Comparison of ENCODE assay signal across 8 cellular contexts in the genomic region with DNA sequence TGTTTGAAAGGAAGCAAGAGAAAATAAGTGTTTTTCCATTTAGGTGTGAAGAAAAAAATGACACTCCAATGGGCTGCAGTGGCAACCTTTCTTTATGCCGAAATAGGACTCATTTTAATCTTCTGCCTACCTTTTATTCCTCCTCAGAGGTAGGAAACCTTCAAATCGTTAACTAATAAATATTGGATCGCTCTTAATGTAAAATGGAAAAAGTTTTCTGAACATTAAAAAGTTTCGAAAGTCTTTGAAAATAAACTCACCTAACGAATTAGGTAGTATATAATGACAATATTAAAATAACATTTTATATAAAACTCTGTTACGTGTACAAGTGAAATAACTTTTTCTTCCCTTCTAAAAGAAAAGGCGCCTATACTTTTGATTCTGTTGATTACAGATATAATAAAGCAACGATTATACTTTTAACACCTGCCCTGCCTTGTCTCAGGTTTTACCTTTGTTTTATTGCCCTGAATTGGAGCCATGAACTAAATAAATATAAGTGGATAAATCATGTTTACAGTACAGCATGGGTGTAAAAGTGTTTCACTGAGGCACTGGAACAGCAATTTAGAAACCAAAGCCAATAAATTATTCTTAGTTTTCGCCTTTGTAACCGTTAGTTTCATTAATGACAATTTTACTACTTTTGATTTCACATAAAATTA. TPM values are rescaled to one million over a fixed set of nuclear protein-coding genes. Genes with fewer than 3 reads are reported as not detected.
DNase-seq lines count a peak whose midpoint lies in the region; ATAC-seq, FAIRE-seq and TF ChIP-seq lines count a peak whose summit lies in the region.

No MANE protein-coding gene starts in this region.

- no peaks in the 10 kb centered on the region for H4K20me1 ChIP-seq in SK-N-SH (ENCODE audit: insufficient read depth)

- peak overlapping the region; percentile 80 for H2AFZ ChIP-seq in SK-N-SH (ENCODE audit: low read depth)

- CTCF ChIA-PET in SK-N-SH (lab: Yijun Ruan, JAX), result interaction anchor here (0.6 to 1.9 kb wide), 13 partner anchors 9 to 163 kb away, joined by 3 to 11 read pairs (median 4); a partner anchor contains a TSS

- WGBS in SK-N-SH (ENCODE audit: low lambda C conversion rate), result 39% methylated on average over 10 of the region's 10 CpGs

- no peaks in the 10 kb centered on the region for H3K27me3 Mint-ChIP-seq in activated T-helper 2 cell treated with anti-CD3 and anti-CD28 coated beads, Interferon-gamma antibody, Interleukin-2, Interleukin-4, amounts not matched to agents 10 μg/mL and 5 μg/mL and 100 μg/mL, durations not matched to agents 14 hours and 24 hours and 36 hours (ENCODE audit: low read depth)

- POLR2A ChIA-PET in SK-N-SH (lab: Yijun Ruan, JAX), result interaction anchor here (0.5 to 2.2 kb wide), 6 partner anchors 16 to 432 kb away, joined by 3 to 14 read pairs (median 4); a partner anchor contains a TSS

- no peaks in the 10 kb centered on the region for H3K27me3 ChIP-seq in SK-N-SH (ENCODE audit: insufficient read depth)
- H3K27me3 ChIP-seq in subcutaneous abdominal adipose tissue (ENCODE audit: control insufficient read depth in 5 of 5, insufficient read depth in 4 of 5, low read length in 5 of 5), result no peaks in the 10 kb centered on the region

- H3K9me3 Mint-ChIP-seq in activated T-helper 2 cell treated with anti-CD3 and anti-CD28 coated beads, Interferon-gamma antibody, Interleukin-2, Interleukin-4, amounts not matched to agents 10 μg/mL and 5 μg/mL and 100 μg/mL, durations not matched to agents 14 hours and 24 hours and 36 hours, result no peaks in the 10 kb centered on the region

- peaks cover 27% of the 10 kb centered on the region for H3K4me1 Mint-ChIP-seq in activated T-helper 2 cell treated with anti-CD3 and anti-CD28 coated beads, Interferon-gamma antibody, Interleukin-2, Interleukin-4, amounts not matched to agents 10 μg/mL and 5 μg/mL and 100 μg/mL, durations not matched to agents 14 hours and 24 hours and 36 hours (ENCODE audit: low read depth)

- peaks cover 69% of the 10 kb centered on the region for H3K79me2 ChIP-seq in SK-N-SH (ENCODE audit: insufficient read depth)

- H3K4me1 ChIP-seq in SK-N-SH (ENCODE audit: control insufficient read depth in 1 of 2, insufficient read depth in 2 of 2, low read depth in 1 of 2, low read length in 1 of 2) (peaks cover 12 to 23% of the 10 kb centered on the region in 2 experiments; a peak in 2 of 4 replicates), subcutaneous abdominal adipose tissue (ENCODE audit: control insufficient read depth in 5 of 5, insufficient read depth in 5 of 5, low read length in 5 of 5) (peaks cover 3 to 27% (median 24%) of the 10 kb centered on the region in 5 donors)

- peak overlapping the region; percentile 68 to 95 for H3K27ac ChIP-seq in SK-N-SH (ENCODE audit: low read depth in 2 of 2, low read length in 1 of 2)
- peak overlapping the region; percentile 92 for H3K27ac ChIP-seq in subcutaneous abdominal adipose tissue (ENCODE audit: low read depth, low read length)

- TF ChIP-seq RAD21 in SK-N-SH (IDR thresholded peaks at IDR 0.05; ENCODE audit: low read length), result no peak

- H3K9ac ChIP-seq in SK-N-SH (peak overlapping the region; percentile 90), subcutaneous abdominal adipose tissue (ENCODE audit: low read length in 5 of 5) (peak overlapping the region; percentile 91 to 97 (median 92))

- peaks cover 33% of the 10 kb centered on the region for H3K36me3 Mint-ChIP-seq in activated T-helper 2 cell treated with anti-CD3 and anti-CD28 coated beads, Interferon-gamma antibody, Interleukin-2, Interleukin-4, amounts not matched to agents 10 μg/mL and 5 μg/mL and 100 μg/mL, durations not matched to agents 14 hours and 24 hours and 36 hours (ENCODE audit: low read depth)

- peaks cover 47 to 49% of the 10 kb centered on the region in 2 experiments for H3K36me3 ChIP-seq in SK-N-SH (replicated peaks in 1 of 2; ENCODE audit: control insufficient read depth in 1 of 2, insufficient read depth in 2 of 2, low read length in 1 of 2)
- H3K36me3 ChIP-seq in subcutaneous abdominal adipose tissue (ENCODE audit: control insufficient read depth in 5 of 5, insufficient read depth in 5 of 5, low read length in 5 of 5), result peaks cover 3 to 14% (median 11%) of the 10 kb centered on the region in 5 donors

- H3K4me3 ChIP-seq in SK-N-SH (ENCODE audit: low read depth in 2 of 2, low read length in 1 of 2) (peak overlapping the region; percentile 77 to 98), subcutaneous abdominal adipose tissue (ENCODE audit: low read depth in 1 of 5, low read length in 5 of 5) (peak overlapping the region; percentile 85 to 94 (median 89))

- H3K9me3 ChIP-seq in SK-N-SH, result no peaks in the 10 kb centered on the region
- H3K9me3 ChIP-seq in subcutaneous abdominal adipose tissue (ENCODE audit: control insufficient read depth in 5 of 5, low read length in 5 of 5), result no peaks in the 10 kb centered on the region

- no peak for TF ChIP-seq EP300 in SK-N-SH (IDR thresholded peaks at IDR 0.05; ENCODE audit: borderline replicate concordance in 1 of 2, low read depth in 1 of 2, low read length in 1 of 2)

- no peak for TF ChIP-seq CTCF in SK-N-SH (IDR thresholded peaks at IDR 0.05)

- ATAC-seq in SK-N-SH treated with all-trans-retinoic acid at 6 μM for 48 hours, result no peak
- no peak for ATAC-seq in HG03196 (IDR thresholded peaks at IDR 0.05; ENCODE audit: unreplicated experiment)

- no peaks in the 10 kb centered on the region for H3F3A ChIP-seq in SK-N-SH (replicated peaks; ENCODE audit: insufficient read depth)

- intact Hi-C loops in activated T-helper 2 cell treated with anti-CD3 and anti-CD28 coated beads, Interferon-gamma antibody, Interleukin-2, Interleukin-4, amounts not matched to agents 10 μg/mL and 5 μg/mL and 100 μg/mL, durations not matched to agents 14 hours and 24 hours and 36 hours (cut with micrococcal nuclease), result loop anchor here (1.0 to 5.0 kb wide), 3 partner anchors 17 to 414 kb away; a partner anchor contains a TSS

- FAIRE-seq in islet of Langerhans (lab: Jason Lieb, UNC), result peak; percentile 71

- H3K9me2 ChIP-seq in SK-N-SH, result no peaks in the 10 kb centered on the region

- DNase-seq in SK-N-SH, result no peak
- DNase-seq in activated T-helper 2 cell treated with anti-CD3 and anti-CD28 coated beads, Interferon-gamma antibody, Interleukin-2, Interleukin-4, amounts not matched to agents 10 μg/mL and 5 μg/mL and 100 μg/mL, durations not matched to agents 14 hours and 24 hours and 36 hours (ENCODE audit: low spot score), result no peak
- no peak for DNase-seq in stimulated activated CD4-positive, alpha-beta T cell treated with anti-CD3 and anti-CD28 coated beads, Interleukin-2, amount 100 ng/mL, for 48 hours
- DNase-seq in NCI-H524 (lab: John Stamatoyannopoulos, UW), result no peak

- H3K4me2 ChIP-seq in SK-N-SH, result peak overlapping the region; percentile 70

- H3K4me3 Mint-ChIP-seq in activated T-helper 2 cell treated with anti-CD3 and anti-CD28 coated beads, Interferon-gamma antibody, Interleukin-2, Interleukin-4, amounts not matched to agents 10 μg/mL and 5 μg/mL and 100 μg/mL, durations not matched to agents 14 hours and 24 hours and 36 hours (ENCODE audit: low read depth), result peak overlapping the region; percentile 78

- peak overlapping the region; percentile 38 for H3K27ac Mint-ChIP-seq in activated T-helper 2 cell treated with anti-CD3 and anti-CD28 coated beads, Interferon-gamma antibody, Interleukin-2, Interleukin-4, amounts not matched to agents 10 μg/mL and 5 μg/mL and 100 μg/mL, durations not matched to agents 14 hours and 24 hours and 36 hours

TF ChIP-seq in SK-N-SH, 30 proteins besides CTCF, POLR2A, EP300 and RAD21 (continues in another document):
- TF ChIP-seq, protein P1, sequence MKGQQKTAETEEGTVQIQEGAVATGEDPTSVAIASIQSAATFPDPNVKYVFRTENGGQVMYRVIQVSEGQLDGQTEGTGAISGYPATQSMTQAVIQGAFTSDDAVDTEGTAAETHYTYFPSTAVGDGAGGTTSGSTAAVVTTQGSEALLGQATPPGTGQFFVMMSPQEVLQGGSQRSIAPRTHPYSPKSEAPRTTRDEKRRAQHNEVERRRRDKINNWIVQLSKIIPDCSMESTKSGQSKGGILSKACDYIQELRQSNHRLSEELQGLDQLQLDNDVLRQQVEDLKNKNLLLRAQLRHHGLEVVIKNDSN (IDR thresholded peaks at IDR 0.05; ENCODE audit: borderline replicate concordance, low read depth), result no peak
- no peak; the same call in 1 of the 2 replicates for TF ChIP-seq RCOR1 (IDR thresholded peaks at IDR 0.05; ENCODE audit: low read length)

RNA-seq across cellular contexts. Expression of a gene that starts 0.8 kb away (rescaled TPM):
- polyA plus RNA-seq in SK-N-SH (2012; rRNA removed), result 29.2 and 46.2 TPM in 2 replicates
- polyA plus RNA-seq in SK-N-SH (2012; cell fraction: cytosol; rRNA removed), result 57.5 and 62.3 TPM in 2 replicates
- polyA plus RNA-seq in SK-N-SH (2012; cell fraction: nucleus; rRNA removed), result 19.1 and 27.5 TPM in 2 replicates
- total RNA-seq in activated T-helper 2 cell treated with anti-CD3 and anti-CD28 coated beads, Interferon-gamma antibody, Interleukin-2, Interleukin-4, amounts not matched to agents 10 μg/mL and 5 μg/mL and 100 μg/mL, durations not matched to agents 14 hours and 24 hours and 36 hours, result 46.6 and 52.0 TPM in 2 replicates

RNA-seq across cellular contexts. Expression of a gene that starts 17.1 kb away (rescaled TPM):
- 9.7 and 11.5 TPM in 2 replicates for polyA plus RNA-seq in SK-N-SH (2012; rRNA removed)
- 12.1 and 16.3 TPM in 2 replicates for polyA plus RNA-seq in SK-N-SH (2012; cell fraction: cytosol; rRNA removed)
- polyA plus RNA-seq in SK-N-SH (2012; cell fraction: nucleus; rRNA removed), result 11.8 and 18.8 TPM in 2 replicates
- total RNA-seq in activated T-helper 2 cell treated with anti-CD3 and anti-CD28 coated beads, Interferon-gamma antibody, Interleukin-2, Interleukin-4, amounts not matched to agents 10 μg/mL and 5 μg/mL and 100 μg/mL, durations not matched to agents 14 hours and 24 hours and 36 hours, result 10.8 and 12.8 TPM in 2 replicates

RNA-seq across cellular contexts. Expression of a gene that starts 17.1 kb away (rescaled TPM):
- 21.2 and 28.6 TPM in 2 replicates for polyA plus RNA-seq in SK-N-SH (2012; rRNA removed)
- polyA plus RNA-seq in SK-N-SH (2012; cell fraction: cytosol; rRNA removed), result 26.1 and 31.4 TPM in 2 replicates
- polyA plus RNA-seq in SK-N-SH (2012; cell fraction: nucleus; rRNA removed), result 22.1 and 34.2 TPM in 2 replicates
- 35.2 and 36.0 TPM in 2 replicates for total RNA-seq in activated T-helper 2 cell treated with anti-CD3 and anti-CD28 coated beads, Interferon-gamma antibody, Interleukin-2, Interleukin-4, amounts not matched to agents 10 μg/mL and 5 μg/mL and 100 μg/mL, durations not matched to agents 14 hours and 24 hours and 36 hours
